In the genomic region with DNA sequence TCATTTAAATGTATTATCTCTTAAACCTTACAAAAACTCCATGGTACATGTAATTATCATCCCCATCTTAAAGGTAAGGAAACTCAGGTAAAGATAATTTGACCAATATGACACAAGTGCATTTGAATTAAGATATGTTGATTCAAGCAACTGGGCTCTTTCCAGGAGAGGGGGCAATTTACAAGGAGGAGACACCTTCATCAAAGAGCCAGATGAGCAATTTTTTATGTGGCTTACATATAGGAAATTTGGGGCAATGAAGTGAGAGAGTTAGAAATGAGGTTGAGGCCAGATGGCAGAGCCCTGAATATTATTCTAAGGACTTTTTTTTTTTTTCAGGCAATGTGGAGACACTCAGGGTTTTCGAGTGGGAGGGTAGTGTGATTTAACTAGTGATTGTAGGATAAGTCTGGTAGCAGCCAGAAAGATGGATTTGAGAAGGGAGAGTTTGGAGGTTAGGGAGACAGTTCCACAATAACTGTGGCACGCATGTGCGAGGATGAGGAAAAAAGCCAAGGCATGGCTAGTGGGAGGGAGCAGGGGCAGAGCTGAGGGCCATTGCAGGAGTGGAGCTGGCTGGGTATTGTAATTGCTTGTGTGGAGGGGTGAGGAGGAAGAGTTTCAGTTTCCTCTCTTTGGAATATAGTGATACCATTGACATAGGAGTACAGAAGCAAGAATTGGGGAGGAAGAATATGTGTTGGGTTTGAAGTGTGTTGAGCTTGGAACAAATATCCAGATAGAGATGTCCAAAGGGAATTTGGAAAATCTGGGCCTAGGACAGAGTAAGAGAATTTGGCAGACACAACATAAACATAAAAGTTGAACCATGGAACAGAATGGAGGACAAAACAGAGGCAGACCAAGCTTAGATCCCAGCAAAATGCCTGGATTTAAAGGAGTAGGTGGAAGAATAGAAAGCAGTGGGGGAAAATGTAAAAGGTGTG, we compare ENCODE assay signal across 20 cellular contexts.
DNase-seq lines count a peak whose midpoint lies in the region; ATAC-seq and FAIRE-seq lines count a peak whose summit lies in the region.
"Had no signal": no experiment of that assay in that cellular context is flagged by ENCODE, and none has a peak within 500 bp of the region (broad histone marks: within the 10 kb centered on the region; RNA-seq: fewer than 3 reads in every experiment).

No MANE protein-coding gene starts in this region.

- no peak for FAIRE-seq in HTR-8/SVneo (lab: Jason Lieb, UNC)
- FAIRE-seq: GM18507 had no signal

- ATAC-seq in HG02973 (IDR thresholded peaks at IDR 0.05; ENCODE audit: unreplicated experiment) (no peak), HG03108 (IDR thresholded peaks at IDR 0.05; ENCODE audit: unreplicated experiment) (no peak)

- peak; percentile 5 for DNase-seq in HTR-8/SVneo (ENCODE audit: insufficient read length, low spot score)
- DNase-seq in NCI-H446 (lab: John Stamatoyannopoulos, UW) = peak; percentile 19 to 33
- peak; percentile 8 for DNase-seq in dermis blood vessel endothelial cell
- peak; percentile 30 for DNase-seq in renal cortical epithelial cell (ENCODE audit: low read depth)
- no peak for DNase-seq in activated T-cell treated with anti-CD3 and anti-CD28 coated beads, Interleukin-2, amount 50 U/mL, for 48 hours
- DNase-seq in NCI-H1694 treated with DMSO at 0.1 percent for 48 hours (lab: John Stamatoyannopoulos, UW) = no peak
- DNase-seq: activated gamma-delta T cell treated with Interleukin-2 at 50 U/mL for 16 hours; CD4-positive, alpha-beta memory T cell; GF-D8; GM23248; islet precursor cell; Karpas-422; NCI-H1048; NCI-H187; NCI-H226; posterior cingulate gyrus; stimulated activated CD8-positive, alpha-beta memory T cell treated with anti-CD3 and anti-CD28 coated beads, Interleukin-4, amount 100 ng/mL, for 48 hours had no signal

Comparison
In these comparisons a context has a peak if more than half of its experiments do, and no peak if none do; other contexts are left out.
1. DNase-seq: peak in HTR-8/SVneo (single experiment), NCI-H446 (2 of 2), dermis blood vessel endothelial cell (single experiment) and renal cortical epithelial cell (single experiment); none in activated T-cell treated with anti-CD3 and anti-CD28 coated beads, Interleukin-2, amount 50 U/mL, for 48 hours (0 of 2) and NCI-H1694 treated with DMSO at 0.1 percent for 48 hours (single experiment).